ENCODE assay signal across 9 cellular contexts in the genomic region with DNA sequence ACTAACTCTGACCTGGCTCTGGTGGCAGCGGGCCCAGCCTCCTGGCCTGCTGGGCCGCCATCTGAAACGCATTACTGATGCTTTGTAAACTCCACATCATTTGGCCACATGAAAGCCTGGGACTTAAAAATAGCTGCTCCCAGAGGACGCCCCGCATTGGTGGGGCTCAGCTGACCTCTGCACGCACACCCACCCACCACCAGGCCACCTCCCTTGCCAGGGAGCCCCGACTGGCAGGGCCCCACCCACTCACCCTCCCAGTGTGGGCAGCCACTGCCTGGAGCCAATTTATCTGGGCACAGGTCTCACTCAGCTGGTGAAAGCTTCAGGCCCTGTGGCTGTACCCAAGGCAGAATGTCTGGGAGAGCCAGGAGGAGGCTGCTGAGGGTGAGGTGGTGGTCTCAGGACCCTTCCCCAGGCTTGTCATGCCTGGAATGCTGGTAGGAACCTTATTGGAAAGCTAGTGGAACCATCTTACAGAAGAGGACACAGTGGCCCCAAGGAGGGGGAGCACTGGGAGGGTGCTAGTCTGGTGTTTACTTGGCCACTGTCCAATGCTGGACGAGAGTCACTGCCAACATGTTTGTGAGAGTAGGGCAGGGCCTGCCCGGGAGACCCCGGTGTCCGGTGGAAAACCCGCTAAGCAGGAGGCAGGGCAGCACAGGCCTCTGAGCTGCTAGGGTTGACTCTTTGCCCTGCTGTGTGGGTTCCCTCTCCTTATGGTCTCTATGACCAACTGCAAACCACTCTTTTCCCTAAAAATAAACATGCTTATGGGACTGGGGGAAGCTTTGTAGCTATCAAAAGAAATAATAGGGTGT. TPM values are rescaled to one million over a fixed set of nuclear protein-coding genes. Genes with fewer than 3 reads are reported as not detected.
DNase-seq lines count a peak whose midpoint lies in the region; ATAC-seq and TF ChIP-seq lines count a peak whose summit lies in the region.
"Had no signal": no experiment of that assay in that cellular context is flagged by ENCODE, and none has a peak within 500 bp of the region (broad histone marks: within the 10 kb centered on the region; RNA-seq: fewer than 3 reads in every experiment).

No MANE protein-coding gene starts in this region.

- no peak for TF ChIP-seq POLR2A in testis (IDR thresholded peaks at IDR 0.05)

- no peaks in the 10 kb centered on the region for H3K36me3 ChIP-seq in testis (ENCODE audit: low read depth, missing control alignments)

- H3K4me1 ChIP-seq in testis: peaks cover 15% of the 10 kb centered on the region

- H3K27me3 ChIP-seq in testis: no peaks in the 10 kb centered on the region

- DNase-seq in NCI-H1092 treated with DMSO at 0.1 percent for 48 hours (lab: John Stamatoyannopoulos, UW) (peak; percentile 18), NCI-H1092 (lab: John Stamatoyannopoulos, UW) (no peak), anterior cingulate cortex (lab: John Stamatoyannopoulos, UW) (peak in 41 of 58 donors; percentile 20 to 83 (median 39)), hypothalamus (lab: John Stamatoyannopoulos, UW) (peak in 29 of 51 donors; percentile 13 to 68 (median 40)), testis (peak; percentile 34)
- DNase-seq in activated CD4-positive, CD25-positive, alpha-beta regulatory T cell (lab: John Stamatoyannopoulos, UW): no peak

- no peak for ATAC-seq in HG03565 (IDR thresholded peaks at IDR 0.05; ENCODE audit: unreplicated experiment)
- ATAC-seq in HG03439 (IDR thresholded peaks at IDR 0.05; ENCODE audit: unreplicated experiment): no peak

- no peaks in the 10 kb centered on the region for H3K9me3 ChIP-seq in testis

- no peak overlapping the region for H3K4me3 ChIP-seq in testis

- H3K27ac ChIP-seq in testis: peak overlapping the region in 1 of 2 donors; percentile 72
- H3K27ac ChIP-seq: 22Rv1 had no signal

- 53 to 63% methylated on average over 12 of the region's 12 CpGs for WGBS in testis, 2 donors

- intact Hi-C loops in testis (cut with DNase I; ENCODE audit: low total_unique reads): no loop called here

- no peak for TF ChIP-seq CTCF in testis (IDR thresholded peaks at IDR 0.05)

RNA-seq across cellular contexts. Expression of a gene that starts 10.9 kb away (rescaled TPM):
- 10 to 100 TPM; 15.2 to 16.1 TPM for total RNA-seq in testis
- 9.9 TPM for polyA plus RNA-seq in testis (ENCODE audit: insufficient read depth, low read depth, low replicate concordance)

RNA-seq across cellular contexts. Expression of a gene that starts 51.3 kb away (rescaled TPM):
- total RNA-seq in testis: 100 to 1,000 TPM; 336 to 459 TPM
- polyA plus RNA-seq in testis (ENCODE audit: insufficient read depth, low read depth, low replicate concordance): 919 TPM

Comparison
In these comparisons a context has a peak if more than half of its experiments do, and no peak if none do; other contexts are left out.
1. DNase-seq: peak in NCI-H1092 treated with DMSO at 0.1 percent for 48 hours (single experiment), anterior cingulate cortex (41 of 58), hypothalamus (29 of 51) and testis (single experiment); none in NCI-H1092 (single experiment) and activated CD4-positive, CD25-positive, alpha-beta regulatory T cell (0 of 4).